ENCODE assay signal across 14 cellular contexts in the genomic region with DNA sequence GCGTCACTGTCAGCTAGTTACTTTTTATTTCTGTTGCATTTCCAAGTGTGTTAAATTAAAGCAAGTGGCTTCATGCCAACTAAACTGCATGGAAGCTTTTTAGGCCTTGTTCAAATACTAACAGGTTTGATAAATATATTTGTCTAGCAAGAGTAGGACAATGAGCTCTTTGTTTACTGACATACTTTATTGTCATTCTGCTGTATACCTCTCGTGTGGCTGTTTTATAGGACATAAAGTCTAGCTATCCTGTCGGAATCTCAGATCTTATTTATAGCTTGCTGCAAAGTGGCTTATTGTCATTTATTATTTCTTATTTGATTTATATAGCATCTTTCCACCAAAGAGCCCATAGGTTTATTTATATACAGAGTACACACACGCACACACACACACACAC.
"Had no signal": no experiment of that assay in that cellular context is flagged by ENCODE, and none has a peak within 500 bp of the region (broad histone marks: within the 10 kb centered on the region; RNA-seq: fewer than 3 reads in every experiment).

No MANE protein-coding gene starts in this region.

- H3K36me3 Mint-ChIP-seq: activated naive CD8-positive, alpha-beta T cell; neural progenitor cell had no signal

- H3K9me3 Mint-ChIP-seq: endodermal cell had no signal

- H3K4me1 Mint-ChIP-seq: activated CD4-positive, alpha-beta memory T cell treated with anti-CD3 and anti-CD28 coated beads, Interleukin-2, amount 10 ng/mL, durations not matched to agents 7 days and 5 days; endodermal cell; neural progenitor cell had no signal

- H3K4me3 Mint-ChIP-seq: activated CD4-positive, alpha-beta memory T cell treated with anti-CD3 and anti-CD28 coated beads, Interleukin-2, amount 10 ng/mL, durations not matched to agents 7 days and 5 days; activated naive CD8-positive, alpha-beta T cell; endodermal cell; neural progenitor cell had no signal

- H3K27me3 Mint-ChIP-seq: activated CD4-positive, alpha-beta memory T cell treated with anti-CD3 and anti-CD28 coated beads, Interleukin-2, amount 10 ng/mL, durations not matched to agents 7 days and 5 days; activated naive CD8-positive, alpha-beta T cell had no signal

- DNase-seq: activated CD4-positive, alpha-beta memory T cell treated with anti-CD3 and anti-CD28 coated beads, Interleukin-2, amount 10 ng/mL, durations not matched to agents 7 days and 5 days; activated CD4-positive, CD25-positive, alpha-beta regulatory T cell treated with anti-CD3 and anti-CD28 coated beads, Interleukin-2, amount 50 U/mL, for 72 hours; activated gamma-delta T cell; activated T-cell treated with anti-CD3 and anti-CD28 coated beads, Interleukin-2, amount 50 U/mL, for 48 hours; anterior cingulate cortex; endodermal cell; erythroblast; ovary; sigmoid colon; stimulated activated CD4-positive, alpha-beta T cell treated with anti-CD3 and anti-CD28 coated beads, Interleukin-2, amount 100 ng/mL, for 24 hours; stimulated activated naive CD4-positive, alpha-beta T cell; upper lobe of left lung had no signal

- H3K27ac Mint-ChIP-seq: activated CD4-positive, alpha-beta memory T cell treated with anti-CD3 and anti-CD28 coated beads, Interleukin-2, amount 10 ng/mL, durations not matched to agents 7 days and 5 days; activated naive CD8-positive, alpha-beta T cell; endodermal cell; neural progenitor cell had no signal
